Comparison of ENCODE assay signal across 7 cellular contexts in genomic region chr19:38394488-38394887, GRCh38.
DNase-seq lines count a peak whose midpoint lies in the region; ATAC-seq, FAIRE-seq and TF ChIP-seq lines count a peak whose summit lies in the region.

No MANE protein-coding gene starts in this region.

- H3K4me3 Mint-ChIP-seq in stimulated activated effector memory CD8-positive, alpha-beta T cell treated with anti-CD3 and anti-CD28 coated beads, Interleukin-12 subunit alpha, Interleukin-12 subunit beta, amount 100 ng/mL, for 72 hours, result peak overlapping the region; percentile 77

- no peak for FAIRE-seq in HTR-8/SVneo (lab: Jason Lieb, UNC)

- H3K36me3 Mint-ChIP-seq in stimulated activated effector memory CD8-positive, alpha-beta T cell treated with anti-CD3 and anti-CD28 coated beads, Interleukin-12 subunit alpha, Interleukin-12 subunit beta, amount 100 ng/mL, for 72 hours, result peaks cover 4% of the 10 kb centered on the region

- H3K27ac Mint-ChIP-seq in stimulated activated effector memory CD8-positive, alpha-beta T cell treated with anti-CD3 and anti-CD28 coated beads, Interleukin-12 subunit alpha, Interleukin-12 subunit beta, amount 100 ng/mL, for 72 hours, result peak overlapping the region; percentile 84

- peaks cover 44% of the 10 kb centered on the region for H3K4me1 Mint-ChIP-seq in stimulated activated effector memory CD8-positive, alpha-beta T cell treated with anti-CD3 and anti-CD28 coated beads, Interleukin-12 subunit alpha, Interleukin-12 subunit beta, amount 100 ng/mL, for 72 hours

- peak; percentile 75 for ATAC-seq in stimulated activated effector memory CD8-positive, alpha-beta T cell treated with anti-CD3 and anti-CD28 coated beads, Interleukin-12 subunit alpha, Interleukin-12 subunit beta, amount 100 ng/mL, for 72 hours
- ATAC-seq in GM21526 (IDR thresholded peaks at IDR 0.05; ENCODE audit: low FRiP score, unreplicated experiment) (no peak), SK-N-SH treated with all-trans-retinoic acid at 6 μM for 48 hours (no peak)

- DNase-seq in T follicular helper cell (ENCODE audit: low read depth) (peak; percentile 53), activated gamma-delta T cell (lab: John Stamatoyannopoulos, UW) (peak; percentile 39), islet precursor cell (peak; percentile 88), HTR-8/SVneo (ENCODE audit: insufficient read length, low spot score) (no peak)
- peak; percentile 43 to 80 for DNase-seq in stimulated activated effector memory CD8-positive, alpha-beta T cell treated with anti-CD3 and anti-CD28 coated beads, Interleukin-12 subunit alpha, Interleukin-12 subunit beta, amount 100 ng/mL, for 72 hours (ENCODE audit: low spot score in 2 of 2)

- H3K9me3 Mint-ChIP-seq in stimulated activated effector memory CD8-positive, alpha-beta T cell treated with anti-CD3 and anti-CD28 coated beads, Interleukin-12 subunit alpha, Interleukin-12 subunit beta, amount 100 ng/mL, for 72 hours, result no peaks in the 10 kb centered on the region

TF ChIP-seq in SK-N-SH treated with all-trans-retinoic acid at 6 μM for 48 hours, 23 proteins besides CTCF, POLR2A, EP300 and RAD21:
- TF ChIP-seq OSR1 (CRISPR knock-in tag; IDR thresholded peaks at IDR 0.05) (no peak), ISL1 (CRISPR knock-in tag; IDR thresholded peaks at IDR 0.05) (no peak), ZNF70 (CRISPR knock-in tag; IDR thresholded peaks at IDR 0.05) (no peak), SNAI2 (CRISPR knock-in tag; IDR thresholded peaks at IDR 0.05) (no peak), TCF4 (CRISPR knock-in tag; IDR thresholded peaks at IDR 0.05; ENCODE audit: borderline replicate concordance) (no peak), BACH2 (CRISPR knock-in tag; IDR thresholded peaks at IDR 0.05; ENCODE audit: borderline replicate concordance) (no peak), ZNF8 (CRISPR knock-in tag; IDR thresholded peaks at IDR 0.05) (no peak), GLIS3 (CRISPR knock-in tag; IDR thresholded peaks at IDR 0.05) (no peak), ARNTL (CRISPR knock-in tag; IDR thresholded peaks at IDR 0.05; ENCODE audit: borderline replicate concordance, low read depth) (no peak), CREB5 (CRISPR knock-in tag; IDR thresholded peaks at IDR 0.05; ENCODE audit: low read depth) (no peak), CSDC2 (CRISPR knock-in tag; IDR thresholded peaks at IDR 0.05) (no peak), ZFP3 (CRISPR knock-in tag; IDR thresholded peaks at IDR 0.05) (no peak), ZFP30 (CRISPR knock-in tag; IDR thresholded peaks at IDR 0.05) (no peak)
- TF ChIP-seq, protein P1, sequence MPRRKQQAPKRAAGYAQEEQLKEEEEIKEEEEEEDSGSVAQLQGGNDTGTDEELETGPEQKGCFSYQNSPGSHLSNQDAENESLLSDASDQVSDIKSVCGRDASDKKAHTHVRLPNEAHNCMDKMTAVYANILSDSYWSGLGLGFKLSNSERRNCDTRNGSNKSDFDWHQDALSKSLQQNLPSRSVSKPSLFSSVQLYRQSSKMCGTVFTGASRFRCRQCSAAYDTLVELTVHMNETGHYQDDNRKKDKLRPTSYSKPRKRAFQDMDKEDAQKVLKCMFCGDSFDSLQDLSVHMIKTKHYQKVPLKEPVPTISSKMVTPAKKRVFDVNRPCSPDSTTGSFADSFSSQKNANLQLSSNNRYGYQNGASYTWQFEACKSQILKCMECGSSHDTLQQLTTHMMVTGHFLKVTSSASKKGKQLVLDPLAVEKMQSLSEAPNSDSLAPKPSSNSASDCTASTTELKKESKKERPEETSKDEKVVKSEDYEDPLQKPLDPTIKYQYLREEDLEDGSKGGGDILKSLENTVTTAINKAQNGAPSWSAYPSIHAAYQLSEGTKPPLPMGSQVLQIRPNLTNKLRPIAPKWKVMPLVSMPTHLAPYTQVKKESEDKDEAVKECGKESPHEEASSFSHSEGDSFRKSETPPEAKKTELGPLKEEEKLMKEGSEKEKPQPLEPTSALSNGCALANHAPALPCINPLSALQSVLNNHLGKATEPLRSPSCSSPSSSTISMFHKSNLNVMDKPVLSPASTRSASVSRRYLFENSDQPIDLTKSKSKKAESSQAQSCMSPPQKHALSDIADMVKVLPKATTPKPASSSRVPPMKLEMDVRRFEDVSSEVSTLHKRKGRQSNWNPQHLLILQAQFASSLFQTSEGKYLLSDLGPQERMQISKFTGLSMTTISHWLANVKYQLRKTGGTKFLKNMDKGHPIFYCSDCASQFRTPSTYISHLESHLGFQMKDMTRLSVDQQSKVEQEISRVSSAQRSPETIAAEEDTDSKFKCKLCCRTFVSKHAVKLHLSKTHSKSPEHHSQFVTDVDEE (CRISPR knock-in tag; IDR thresholded peaks at IDR 0.05), result no peak
- TF ChIP-seq, protein P2, sequence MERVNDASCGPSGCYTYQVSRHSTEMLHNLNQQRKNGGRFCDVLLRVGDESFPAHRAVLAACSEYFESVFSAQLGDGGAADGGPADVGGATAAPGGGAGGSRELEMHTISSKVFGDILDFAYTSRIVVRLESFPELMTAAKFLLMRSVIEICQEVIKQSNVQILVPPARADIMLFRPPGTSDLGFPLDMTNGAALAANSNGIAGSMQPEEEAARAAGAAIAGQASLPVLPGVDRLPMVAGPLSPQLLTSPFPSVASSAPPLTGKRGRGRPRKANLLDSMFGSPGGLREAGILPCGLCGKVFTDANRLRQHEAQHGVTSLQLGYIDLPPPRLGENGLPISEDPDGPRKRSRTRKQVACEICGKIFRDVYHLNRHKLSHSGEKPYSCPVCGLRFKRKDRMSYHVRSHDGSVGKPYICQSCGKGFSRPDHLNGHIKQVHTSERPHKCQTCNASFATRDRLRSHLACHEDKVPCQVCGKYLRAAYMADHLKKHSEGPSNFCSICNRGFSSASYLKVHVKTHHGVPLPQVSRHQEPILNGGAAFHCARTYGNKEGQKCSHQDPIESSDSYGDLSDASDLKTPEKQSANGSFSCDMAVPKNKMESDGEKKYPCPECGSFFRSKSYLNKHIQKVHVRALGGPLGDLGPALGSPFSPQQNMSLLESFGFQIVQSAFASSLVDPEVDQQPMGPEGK (CRISPR knock-in tag; IDR thresholded peaks at IDR 0.05; ENCODE audit: borderline replicate concordance), result no peak
- TF ChIP-seq, protein P3, sequence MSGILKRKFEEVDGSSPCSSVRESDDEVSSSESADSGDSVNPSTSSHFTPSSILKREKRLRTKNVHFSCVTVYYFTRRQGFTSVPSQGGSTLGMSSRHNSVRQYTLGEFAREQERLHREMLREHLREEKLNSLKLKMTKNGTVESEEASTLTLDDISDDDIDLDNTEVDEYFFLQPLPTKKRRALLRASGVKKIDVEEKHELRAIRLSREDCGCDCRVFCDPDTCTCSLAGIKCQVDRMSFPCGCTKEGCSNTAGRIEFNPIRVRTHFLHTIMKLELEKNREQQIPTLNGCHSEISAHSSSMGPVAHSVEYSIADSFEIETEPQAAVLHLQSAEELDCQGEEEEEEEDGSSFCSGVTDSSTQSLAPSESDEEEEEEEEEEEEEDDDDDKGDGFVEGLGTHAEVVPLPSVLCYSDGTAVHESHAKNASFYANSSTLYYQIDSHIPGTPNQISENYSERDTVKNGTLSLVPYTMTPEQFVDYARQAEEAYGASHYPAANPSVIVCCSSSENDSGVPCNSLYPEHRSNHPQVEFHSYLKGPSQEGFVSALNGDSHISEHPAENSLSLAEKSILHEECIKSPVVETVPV (CRISPR knock-in tag; IDR thresholded peaks at IDR 0.05), result no peak
- TF ChIP-seq, protein P4, sequence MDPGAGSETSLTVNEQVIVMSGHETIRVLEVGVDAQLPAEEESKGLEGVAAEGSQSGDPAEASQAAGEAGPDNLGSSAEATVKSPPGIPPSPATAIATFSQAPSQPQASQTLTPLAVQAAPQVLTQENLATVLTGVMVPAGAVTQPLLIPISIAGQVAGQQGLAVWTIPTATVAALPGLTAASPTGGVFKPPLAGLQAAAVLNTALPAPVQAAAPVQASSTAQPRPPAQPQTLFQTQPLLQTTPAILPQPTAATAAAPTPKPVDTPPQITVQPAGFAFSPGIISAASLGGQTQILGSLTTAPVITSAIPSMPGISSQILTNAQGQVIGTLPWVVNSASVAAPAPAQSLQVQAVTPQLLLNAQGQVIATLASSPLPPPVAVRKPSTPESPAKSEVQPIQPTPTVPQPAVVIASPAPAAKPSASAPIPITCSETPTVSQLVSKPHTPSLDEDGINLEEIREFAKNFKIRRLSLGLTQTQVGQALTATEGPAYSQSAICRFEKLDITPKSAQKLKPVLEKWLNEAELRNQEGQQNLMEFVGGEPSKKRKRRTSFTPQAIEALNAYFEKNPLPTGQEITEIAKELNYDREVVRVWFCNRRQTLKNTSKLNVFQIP (CRISPR knock-in tag; IDR thresholded peaks at IDR 0.05; ENCODE audit: borderline replicate concordance, low read depth), result no peak
